In the genomic region with DNA sequence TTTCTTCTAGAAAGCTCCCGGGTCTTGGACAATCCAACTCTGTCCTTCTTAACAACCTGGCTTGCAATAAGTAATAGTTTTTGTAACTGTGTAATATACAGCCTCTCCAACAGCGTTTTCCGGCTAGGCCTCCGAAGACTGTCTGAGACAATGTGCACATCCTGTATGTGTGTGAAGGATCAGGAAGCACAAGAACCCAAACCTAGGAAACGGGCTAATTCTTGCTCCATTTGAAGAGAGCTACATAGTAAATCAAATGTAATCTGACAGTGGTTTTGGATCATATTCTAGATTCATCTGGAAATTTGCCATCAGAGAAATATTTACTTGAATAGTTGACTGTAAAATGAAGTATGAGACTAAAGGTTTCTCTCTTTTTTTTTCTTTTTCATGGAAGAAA, we compare ENCODE assay signal across 18 cellular contexts. TPM values are rescaled to one million over a fixed set of nuclear protein-coding genes. Genes with fewer than 3 reads are reported as not detected.
DNase-seq lines count a peak whose midpoint lies in the region; ATAC-seq, FAIRE-seq and TF ChIP-seq lines count a peak whose summit lies in the region.
"Had no signal": no experiment of that assay in that cellular context is flagged by ENCODE, and none has a peak within 500 bp of the region (broad histone marks: within the 10 kb centered on the region; RNA-seq: fewer than 3 reads in every experiment).

No MANE protein-coding gene starts in this region.

- H3K4me3 Mint-ChIP-seq in astrocyte (ENCODE audit: unreplicated experiment), result no peak overlapping the region
- H3K4me3 Mint-ChIP-seq in nephron, result peak overlapping the region in 1 of 3 experiments; percentile 1
- H3K4me3 Mint-ChIP-seq: CD4-positive, CD25-positive, alpha-beta regulatory T cell had no signal

- H3K79me2 ChIP-seq in astrocyte (ENCODE audit: insufficient read depth, low read length), result no peaks in the 10 kb centered on the region
- no peaks in the 10 kb centered on the region for H3K79me2 ChIP-seq in fibroblast of lung (ENCODE audit: control insufficient read depth, insufficient read depth, low read length)

- ATAC-seq in HG02840 (IDR thresholded peaks at IDR 0.05; ENCODE audit: low FRiP score, unreplicated experiment) (no peak), GM21367 (IDR thresholded peaks at IDR 0.05; ENCODE audit: unreplicated experiment) (no peak)
- ATAC-seq: HCT116 had no signal

- TF ChIP-seq CTCF in astrocyte (IDR thresholded peaks at IDR 0.05; ENCODE audit: insufficient read depth, low read depth, low read length) (no peak), fibroblast of lung (conservative IDR thresholded peaks at IDR 0.05 in 1 of 2, IDR thresholded peaks at IDR 0.05 in 1 of 2; ENCODE audit: low read depth in 1 of 2, low read length in 2 of 2) (no peak), nephron (IDR thresholded peaks at IDR 0.05; ENCODE audit: unreplicated experiment in 3 of 3) (no peak)

- no peak overlapping the region for H3K4me2 ChIP-seq in astrocyte (ENCODE audit: low read length)
- H3K4me2 ChIP-seq in fibroblast of lung (ENCODE audit: extremely low read depth, insufficient read depth, low read length), result no peak overlapping the region

- H3K36me3 ChIP-seq in astrocyte (ENCODE audit: insufficient read depth, low read length), result no peaks in the 10 kb centered on the region
- no peaks in the 10 kb centered on the region for H3K36me3 ChIP-seq in fibroblast of lung (ENCODE audit: control insufficient read depth, insufficient read depth, low read length)
- H3K36me3 ChIP-seq: MG63, Peyer's patch had no signal

- H3K9me3 Mint-ChIP-seq in astrocyte (ENCODE audit: unreplicated experiment) (peaks cover under 1% of the 10 kb centered on the region), nephron (no peaks in the 10 kb centered on the region)
- H3K9me3 Mint-ChIP-seq: CD4-positive, CD25-positive, alpha-beta regulatory T cell had no signal

- H3K27me3 Mint-ChIP-seq in astrocyte (ENCODE audit: low read depth, unreplicated experiment) (no peaks in the 10 kb centered on the region), nephron (ENCODE audit: low read depth) (peaks cover 3% of the 10 kb centered on the region)
- H3K27me3 Mint-ChIP-seq: CD4-positive, CD25-positive, alpha-beta regulatory T cell had no signal

- H3K9me3 ChIP-seq in astrocyte (ENCODE audit: insufficient read depth, low read depth, low read length), result no peaks in the 10 kb centered on the region
- H3K9me3 ChIP-seq in fibroblast of lung (ENCODE audit: control insufficient read depth, insufficient read depth, low read depth, low read length), result no peaks in the 10 kb centered on the region
- H3K9me3 ChIP-seq: MG63, Peyer's patch had no signal

- H3K27ac Mint-ChIP-seq in astrocyte (ENCODE audit: unreplicated experiment) (no peak overlapping the region), nephron (peak overlapping the region; percentile 34 to 93 (median 71))
- H3K27ac Mint-ChIP-seq: CD4-positive, CD25-positive, alpha-beta regulatory T cell had no signal

- H3K36me3 Mint-ChIP-seq in astrocyte (ENCODE audit: low read depth, unreplicated experiment) (no peaks in the 10 kb centered on the region), nephron (ENCODE audit: low read depth) (no peaks in the 10 kb centered on the region)

- H4K20me1 ChIP-seq in astrocyte (ENCODE audit: insufficient read depth, low read length) (no peaks in the 10 kb centered on the region), fibroblast of lung (ENCODE audit: control insufficient read depth, extremely low read depth, insufficient read depth, low read length) (no peaks in the 10 kb centered on the region)

- no peaks in the 10 kb centered on the region for H3K4me1 Mint-ChIP-seq in astrocyte (ENCODE audit: low read depth, unreplicated experiment)
- peaks cover 21% of the 10 kb centered on the region for H3K4me1 Mint-ChIP-seq in nephron

- no peak overlapping the region for H3K4me3 ChIP-seq in astrocyte (ENCODE audit: insufficient read depth, low read depth, low read length)
- H3K4me3 ChIP-seq in fibroblast of lung (replicated peaks in 1 of 4; ENCODE audit: control extremely low read depth in 1 of 4, insufficient read depth in 1 of 4, low read depth in 3 of 4, low read length in 4 of 4), result no peak overlapping the region
- H3K4me3 ChIP-seq: MG63, Peyer's patch had no signal

- no peak overlapping the region for H3K27ac ChIP-seq in astrocyte (ENCODE audit: low read depth, low read length)
- H3K27ac ChIP-seq in fibroblast of lung (ENCODE audit: insufficient read depth, low read length), result no peak overlapping the region
- H3K27ac ChIP-seq: Peyer's patch had no signal

- H3K27me3 ChIP-seq in astrocyte (ENCODE audit: insufficient read depth, low read length) (no peaks in the 10 kb centered on the region), fibroblast of lung (ENCODE audit: control insufficient read depth, insufficient read depth, low read length) (no peaks in the 10 kb centered on the region)
- H3K27me3 ChIP-seq: MG63, Peyer's patch had no signal

- no peak for FAIRE-seq in astrocyte (lab: Jason Lieb, UNC)
- no peak for FAIRE-seq in GM19239 (lab: Jason Lieb, UNC)

- H3K4me1 ChIP-seq in astrocyte (ENCODE audit: insufficient read depth, low read length) (no peaks in the 10 kb centered on the region), fibroblast of lung (ENCODE audit: control insufficient read depth, extremely low read depth, insufficient read depth, low read length) (no peaks in the 10 kb centered on the region)
- H3K4me1 ChIP-seq: Peyer's patch had no signal

- no peak overlapping the region for H3K9ac ChIP-seq in astrocyte (ENCODE audit: low read length)
- H3K9ac ChIP-seq in fibroblast of lung (ENCODE audit: insufficient read depth, low read length), result no peak overlapping the region

- DNase-seq in NCI-H1105 treated with DMSO at 0.1 percent for 48 hours (lab: John Stamatoyannopoulos, UW) (peak; percentile 25), astrocyte (ENCODE audit: low read depth) (peak; percentile 15), fibroblast of lung (ENCODE audit: low read depth in 2 of 2) (peak; percentile 37 to 81), GM19239 (ENCODE audit: insufficient read length, low spot score) (no peak)
- DNase-seq in activated CD8-positive, alpha-beta memory T cell treated with anti-CD3 and anti-CD28 coated beads, Interleukin-2, amount 50 U/mL, for 4 hours, result no peak
- DNase-seq: CD4-positive, CD25-positive, alpha-beta regulatory T cell; DMS53; MG63; NCI-H187 treated with DMSO at 0.1 percent for 48 hours; NCI-H2171; NCI-H510A; NCI-H82; Peyer's patch; SHP77 had no signal

- H2AFZ ChIP-seq in astrocyte (ENCODE audit: low read depth, low read length) (no peak overlapping the region), fibroblast of lung (ENCODE audit: low read length) (no peak overlapping the region)

RNA-seq across cellular contexts. Expression of gene GPR52, which starts 1.2 kb away (rescaled TPM):
- total RNA-seq in astrocyte (0.55 and 1.1 TPM in 2 replicates), fibroblast of lung (0.26 and 0.66 TPM in 2 replicates)
- polyA plus RNA-seq in fibroblast of lung, result not detected in 2 replicates
- not detected in 2 replicates for polyA plus RNA-seq in fibroblast of lung (2012)
- 3.1 TPM in 1 of 2 replicates, not detected in the other for polyA minus RNA-seq in fibroblast of lung (ENCODE audit: low replicate concordance)
- polyA plus RNA-seq: CD4-positive, CD25-positive, alpha-beta regulatory T cell had no signal

Comparison
In these comparisons a context has a peak if more than half of its experiments do, and no peak if none do; other contexts are left out.
1. DNase-seq: peak in NCI-H1105 treated with DMSO at 0.1 percent for 48 hours (single experiment), astrocyte (single experiment) and fibroblast of lung (2 of 2); none in GM19239 (single experiment) and activated CD8-positive, alpha-beta memory T cell treated with anti-CD3 and anti-CD28 coated beads, Interleukin-2, amount 50 U/mL, for 4 hours (single experiment).